ENCODE assay signal across 8 cellular contexts in genomic region chr14:102509744-102510615, GRCh38. TPM values are rescaled to one million over a fixed set of nuclear protein-coding genes. Genes with fewer than 3 reads are reported as not detected.
DNase-seq lines count a peak whose midpoint lies in the region; ATAC-seq and TF ChIP-seq lines count a peak whose summit lies in the region.

A gene with protein sequence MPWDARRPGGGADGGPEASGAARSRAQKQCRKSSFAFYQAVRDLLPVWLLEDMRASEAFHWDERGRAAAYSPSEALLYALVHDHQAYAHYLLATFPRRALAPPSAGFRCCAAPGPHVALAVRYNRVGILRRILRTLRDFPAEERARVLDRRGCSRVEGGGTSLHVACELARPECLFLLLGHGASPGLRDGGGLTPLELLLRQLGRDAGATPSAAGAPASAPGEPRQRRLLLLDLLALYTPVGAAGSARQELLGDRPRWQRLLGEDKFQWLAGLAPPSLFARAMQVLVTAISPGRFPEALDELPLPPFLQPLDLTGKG (minus strand): TSS chr14:102509776. CDS start chr14:102507889, 1,887 bp downstream.

- H3K27me3 ChIP-seq in neural cell (ENCODE audit: insufficient read depth, low read depth, low read length), result peaks cover 4% of the 10 kb centered on the region

- H3K9me2 ChIP-seq in neural cell (ENCODE audit: insufficient read depth, low read length), result no peaks in the 10 kb centered on the region

- DNase-seq in DMS79 (lab: John Stamatoyannopoulos, UW) (peak; percentile 89), GOT3 (lab: John Stamatoyannopoulos, UW) (peak; percentile 56), LoVo (ENCODE audit: low spot score) (peak; percentile 97), SIG-M5 treated with dmso at 0.1 percent for 504 hours (lab: John Stamatoyannopoulos, UW; ENCODE audit: unreplicated experiment) (peak; percentile 90), activated gamma-delta T cell treated with Interleukin-2 at 50 U/mL for 16 hours (peak; percentile 77), fibroblast of villous mesenchyme (ENCODE audit: low read depth) (peak; percentile 95)
- peak; percentile 96 for DNase-seq in stimulated activated naive CD8-positive, alpha-beta T cell treated with anti-CD3 and anti-CD28 coated beads, Interleukin-15, Interleukin-2, amounts not matched to agents 100 U/mL and 50 U/mL, for 24 hours

- peak within 1 kb of the TSS; percentile 56 for H3K9ac ChIP-seq in neural cell (ENCODE audit: low read length)

- TF ChIP-seq RAD21 in neural cell (conservative IDR thresholded peaks at IDR 0.05), result no peak

- no peaks in the 10 kb centered on the region for H3K79me2 ChIP-seq in neural cell (replicated peaks; ENCODE audit: insufficient read depth, low read length)

- H3F3A ChIP-seq in neural cell (ENCODE audit: insufficient read depth, low read length, poor library complexity, severe bottlenecking), result no peaks in the 10 kb centered on the region

- ATAC-seq in stimulated activated naive CD8-positive, alpha-beta T cell treated with anti-CD3 and anti-CD28 coated beads, Interleukin-15, Interleukin-2, amounts not matched to agents 100 U/mL and 50 U/mL, for 24 hours, result peak; percentile 88

- H3K4me2 ChIP-seq in neural cell (ENCODE audit: low read length), result peak within 1 kb of the TSS; percentile 44

- H3K9me3 ChIP-seq in neural cell (ENCODE audit: low read length), result no peaks in the 10 kb centered on the region

- no peaks in the 10 kb centered on the region for H3K36me3 ChIP-seq in neural cell (ENCODE audit: insufficient read depth, low read length)

- no peak for TF ChIP-seq EP300 in neural cell (conservative IDR thresholded peaks at IDR 0.05; ENCODE audit: poor library complexity, severe bottlenecking)

- peak within 1 kb of the TSS; percentile 4 for H2AFZ ChIP-seq in neural cell (ENCODE audit: low read depth, low read length)

- no peaks in the 10 kb centered on the region for H4K20me1 ChIP-seq in neural cell (ENCODE audit: insufficient read depth)

- peak within 1 kb of the TSS; percentile 67 for H3K4me3 ChIP-seq in fibroblast of villous mesenchyme (ENCODE audit: low read depth, low read length)
- peak within 1 kb of the TSS; percentile 83 for H3K4me3 ChIP-seq in neural cell (ENCODE audit: low read length)

- TF ChIP-seq CTCF in fibroblast of villous mesenchyme (IDR thresholded peaks at IDR 0.05; ENCODE audit: insufficient read depth, low read depth, low read length) (no peak), neural cell (IDR thresholded peaks at IDR 0.05; ENCODE audit: poor library complexity, severe bottlenecking) (peak; percentile 22)

- no peak within 1 kb of the TSS for H3K27ac ChIP-seq in neural cell (ENCODE audit: low read length)

TF ChIP-seq in neural cell, 6 proteins besides CTCF, POLR2A, EP300 and RAD21:
- TF ChIP-seq SMC3 (conservative IDR thresholded peaks at IDR 0.05; ENCODE audit: poor library complexity), result no peak
- TF ChIP-seq MXI1 (conservative IDR thresholded peaks at IDR 0.05; ENCODE audit: poor library complexity, severe bottlenecking), result peak; percentile 38
- no peak for TF ChIP-seq TAF1 (IDR thresholded peaks at IDR 0.05; ENCODE audit: low read depth)
- TF ChIP-seq POLR2AphosphoS5 (IDR thresholded peaks at IDR 0.05), result no peak
TF ChIP-seq in neural cell: peak in this region for 1.

RNA-seq across cellular contexts. Expression of the gene that starts here (rescaled TPM):
- total RNA-seq in fibroblast of villous mesenchyme, result 16.4 and 26.4 TPM in 2 replicates
- 1.5 and 2.0 TPM in 2 replicates for polyA plus RNA-seq in neural cell
- 2.2 TPM in 2 replicates for polyA minus RNA-seq in neural cell
